11 cellular contexts compared by ENCODE assay signal in the genomic region with DNA sequence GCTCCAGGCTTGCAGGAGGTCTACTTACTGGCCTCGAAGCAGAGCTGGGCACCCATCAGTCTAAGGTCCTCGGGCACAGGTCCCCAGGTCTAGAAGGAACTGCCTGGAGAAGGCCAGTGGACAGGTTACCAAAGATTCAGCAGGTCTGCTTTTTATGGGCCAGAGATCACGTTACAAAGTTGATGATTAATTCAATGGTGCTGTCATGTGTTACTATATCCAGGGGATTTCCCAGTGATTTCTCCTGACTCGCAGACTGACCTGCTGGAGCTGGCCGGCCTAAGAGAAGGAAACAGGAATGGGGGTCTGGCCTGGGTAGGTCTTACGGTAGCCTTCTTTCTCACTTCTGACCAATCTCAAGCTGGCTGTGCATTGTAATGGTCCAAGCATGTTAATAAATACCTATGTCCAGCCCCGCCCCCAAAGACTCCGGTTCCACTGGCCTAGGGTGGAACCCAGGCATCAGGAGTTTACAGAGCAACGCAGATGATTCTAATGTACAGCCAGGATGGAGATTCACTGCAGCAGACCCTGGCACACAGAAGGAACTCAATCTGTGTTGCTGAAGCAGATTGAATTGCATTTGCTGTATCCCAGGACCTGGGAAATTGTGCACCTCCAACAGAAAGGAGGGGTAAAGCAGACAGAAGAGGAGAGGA. TPM values are rescaled to one million over a fixed set of nuclear protein-coding genes. Genes with fewer than 3 reads are reported as not detected.
DNase-seq lines count a peak whose midpoint lies in the region; ATAC-seq and TF ChIP-seq lines count a peak whose summit lies in the region.
"Had no signal": no experiment of that assay in that cellular context is flagged by ENCODE, and none has a peak within 500 bp of the region (broad histone marks: within the 10 kb centered on the region; RNA-seq: fewer than 3 reads in every experiment).

A gene with protein sequence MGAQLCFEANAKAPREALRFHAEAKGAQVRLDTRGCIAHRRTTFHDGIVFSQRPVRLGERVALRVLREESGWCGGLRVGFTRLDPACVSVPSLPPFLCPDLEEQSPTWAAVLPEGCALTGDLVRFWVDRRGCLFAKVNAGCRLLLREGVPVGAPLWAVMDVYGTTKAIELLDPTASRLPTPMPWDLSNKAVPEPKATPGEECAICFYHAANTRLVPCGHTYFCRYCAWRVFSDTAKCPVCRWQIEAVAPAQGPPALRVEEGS (minus strand): TSS at position 127 of the 659 bp plus-strand sequence. CDS start 71 bp downstream, at position 56.

- H3K27ac ChIP-seq in epithelial cell of prostate = no peak within 1 kb of the TSS
- H3K27ac ChIP-seq in aorta (ENCODE audit: low read depth in 1 of 2, low read length in 2 of 2) = no peak within 1 kb of the TSS
- H3K27ac ChIP-seq: cardiac muscle cell had no signal

- H3K9me3 Mint-ChIP-seq in activated naive CD4-positive, alpha-beta T cell treated with anti-CD3 and anti-CD28 coated beads for 36 hours = no peaks in the 10 kb centered on the region

- no peak for ATAC-seq in aorta (ENCODE audit: low FRiP score)
- ATAC-seq in HG03045 (IDR thresholded peaks at IDR 0.05; ENCODE audit: unreplicated experiment) = no peak

- H3K27me3 ChIP-seq in aorta (ENCODE audit: control insufficient read depth in 1 of 2, insufficient read depth in 2 of 2, low read length in 1 of 2) = no peaks in the 10 kb centered on the region

- H3K9me3 ChIP-seq in aorta (ENCODE audit: control insufficient read depth, low read length) = no peaks in the 10 kb centered on the region

- H3K4me1 ChIP-seq in aorta (ENCODE audit: control insufficient read depth in 1 of 2, insufficient read depth in 2 of 2, low read length in 2 of 2) = no peaks in the 10 kb centered on the region

- CTCF ChIA-PET in activated naive CD4-positive, alpha-beta T cell treated with anti-CD3 and anti-CD28 coated beads for 36 hours (lab: Charles Lee) = interaction anchor here (0.8 to 9.6 kb wide), 5 partner anchors 23 to 98 kb away, joined by 3 to 195 read pairs (median 7); no protein-coding TSS in a partner anchor

- no peaks in the 10 kb centered on the region for H3K36me3 ChIP-seq in aorta (ENCODE audit: control insufficient read depth in 1 of 2, insufficient read depth in 2 of 2, low read length in 1 of 2)
- H3K36me3 ChIP-seq: cardiac muscle cell had no signal

- peaks cover 5% of the 10 kb centered on the region for H3K27me3 Mint-ChIP-seq in activated naive CD4-positive, alpha-beta T cell treated with anti-CD3 and anti-CD28 coated beads for 36 hours (ENCODE audit: low read depth)

- in situ Hi-C loops in GM18951 (cut with MboI; ENCODE audit: low sequenced_read_pairs, unreplicated experiment) = no loop called here

- no peak within 1 kb of the TSS for H3K4me3 ChIP-seq in aorta (ENCODE audit: low read length in 2 of 2)
- H3K4me3 ChIP-seq: cardiac muscle cell had no signal

- peaks cover 28% of the 10 kb centered on the region for H3K4me1 Mint-ChIP-seq in activated naive CD4-positive, alpha-beta T cell treated with anti-CD3 and anti-CD28 coated beads for 36 hours (ENCODE audit: low read depth)

- 64 to 66% methylated on average over 9 of the region's 9 CpGs for WGBS in aorta, 2 donors

- H3K36me3 Mint-ChIP-seq in activated naive CD4-positive, alpha-beta T cell treated with anti-CD3 and anti-CD28 coated beads for 36 hours (ENCODE audit: low read depth) = no peaks in the 10 kb centered on the region

- H3K4me3 Mint-ChIP-seq in activated naive CD4-positive, alpha-beta T cell treated with anti-CD3 and anti-CD28 coated beads for 36 hours = no peak within 1 kb of the TSS

- no peak within 1 kb of the TSS for H3K27ac Mint-ChIP-seq in activated naive CD4-positive, alpha-beta T cell treated with anti-CD3 and anti-CD28 coated beads for 36 hours

- intact Hi-C loops in posterior vena cava (cut with DNase I) = loop anchor here (1.0 to 5.0 kb wide), 3 partner anchors 9 to 198 kb away; a partner anchor contains a TSS
- intact Hi-C loops in activated naive CD4-positive, alpha-beta T cell treated with anti-CD3 and anti-CD28 coated beads for 36 hours (cut with micrococcal nuclease) = loop anchor here (5.0 kb wide), 1 partner anchor 298 kb away; a partner anchor contains a TSS
- intact Hi-C loops in aorta (cut with DNase I) = loop anchor here (5.0 to 10.0 kb wide), 5 partner anchors 52 to 511 kb away; a partner anchor contains a TSS

- DNase-seq in NCI-H69 (lab: John Stamatoyannopoulos, UW) (peak; percentile 12), epithelial cell of prostate (ENCODE audit: low read depth, low spot score) (peak; percentile 52), posterior vena cava (ENCODE audit: low spot score) (peak; percentile 34), NCI-H748 treated with DMSO at 0.1 percent for 48 hours (lab: John Stamatoyannopoulos, UW) (no peak), aorta (no peak)
- no peak for DNase-seq in activated naive CD4-positive, alpha-beta T cell treated with anti-CD3 and anti-CD28 coated beads for 36 hours
- DNase-seq: midbrain, NCI-H1092 had no signal

- peak; percentile 50 for TF ChIP-seq POLR2A in GM18951 (IDR thresholded peaks at IDR 0.05; ENCODE audit: extremely low read depth, insufficient read depth, insufficient read length)

RNA-seq across cellular contexts. Expression of the gene that starts here (rescaled TPM):
- total RNA-seq in posterior vena cava (under 1 TPM in 1 of 2 donors, not detected in 1; 0.14 TPM), aorta (under 1 TPM in 1 of 2 donors, not detected in 1; 0.33 TPM)
- total RNA-seq in activated naive CD4-positive, alpha-beta T cell treated with anti-CD3 and anti-CD28 coated beads for 36 hours = under 1 TPM; 0.48 to 0.57 TPM
- under 1 TPM in 1 of 2 donors, not detected in 1; 0.75 TPM for polyA plus RNA-seq in aorta
- total RNA-seq: cardiac muscle cell had no signal
- polyA plus RNA-seq: cardiac muscle cell had no signal

Comparison
In these comparisons a context has a peak if more than half of its experiments do, and no peak if none do; other contexts are left out.
1. Peak in DNase-seq in posterior vena cava; RNA of the gene not detected or under 1 TPM.
2. DNase-seq: peak in NCI-H69 (single experiment) and epithelial cell of prostate (single experiment); none in activated naive CD4-positive, alpha-beta T cell treated with anti-CD3 and anti-CD28 coated beads for 36 hours (single experiment), NCI-H748 treated with DMSO at 0.1 percent for 48 hours (single experiment) and aorta (0 of 2).